8 cellular contexts compared by ENCODE assay signal in genomic region chr9:108565651-108566378, GRCh38.
DNase-seq lines count a peak whose midpoint lies in the region; ATAC-seq, FAIRE-seq and TF ChIP-seq lines count a peak whose summit lies in the region.

No MANE protein-coding gene starts in this region.

- no peak overlapping the region for H2AFZ ChIP-seq in neuronal stem cell (ENCODE audit: low read length)

- no peak overlapping the region for H2BK5ac ChIP-seq in neuronal stem cell (ENCODE audit: low read length)

- H3K23ac ChIP-seq in neuronal stem cell (ENCODE audit: low read depth, low read length, poor library complexity): no peak overlapping the region

- no peak overlapping the region for H3K4me3 Mint-ChIP-seq in activated CD4-positive, alpha-beta memory T cell treated with anti-CD3 and anti-CD28 coated beads, Interleukin-2, amount 10 ng/mL, durations not matched to agents 7 days and 5 days

- TF ChIP-seq POLR2A in GM12892 (IDR thresholded peaks at IDR 0.05; ENCODE audit: low read depth, low read length): no peak

- peak; percentile 68 for FAIRE-seq in GM12892 (lab: Jason Lieb, UNC)

- peaks cover 0 to 3% of the 10 kb centered on the region in 2 donors for H3K9me3 ChIP-seq in neuronal stem cell (replicated peaks in 1 of 2; ENCODE audit: control insufficient read depth in 2 of 2, insufficient read depth in 1 of 2, low read depth in 1 of 2, low read length in 2 of 2)

- DNase-seq in AG04449 (ENCODE audit: low read depth, low spot score): peak; percentile 45
- DNase-seq in GM12892 (ENCODE audit: insufficient read length): no peak
- peak; percentile 80 for DNase-seq in NCI-H146 (lab: John Stamatoyannopoulos, UW)
- peak; percentile 44 to 87 for DNase-seq in SW 1271 (lab: John Stamatoyannopoulos, UW)
- peak; percentile 89 for DNase-seq in fibroblast of the conjunctiva (ENCODE audit: low read depth)
- peak; percentile 75 for DNase-seq in neuronal stem cell (ENCODE audit: low spot score)
- DNase-seq in activated CD4-positive, alpha-beta memory T cell treated with anti-CD3 and anti-CD28 coated beads, Interleukin-2, amount 10 ng/mL, durations not matched to agents 7 days and 5 days: no peak

- peaks cover 0 to 2% of the 10 kb centered on the region in 2 donors for H3K4me1 ChIP-seq in neuronal stem cell (ENCODE audit: control insufficient read depth in 2 of 2, insufficient read depth in 1 of 2, low read depth in 1 of 2, low read length in 2 of 2)

- no peaks in the 10 kb centered on the region for H3K36me3 ChIP-seq in neuronal stem cell (replicated peaks in 1 of 2; ENCODE audit: control insufficient read depth in 2 of 2, insufficient read depth in 2 of 2, low read length in 2 of 2)

- H2BK120ac ChIP-seq in neuronal stem cell (ENCODE audit: low read depth, low read length): no peak overlapping the region

- no peak overlapping the region for H2AK5ac ChIP-seq in neuronal stem cell (ENCODE audit: low read depth, low read length)

- H3K14ac ChIP-seq in neuronal stem cell (ENCODE audit: low read length): no peak overlapping the region

- no peak overlapping the region for H3K4me2 ChIP-seq in neuronal stem cell (ENCODE audit: insufficient read depth, low read length, poor library complexity, severe bottlenecking)

- H3K4ac ChIP-seq in neuronal stem cell (ENCODE audit: low read length): no peak overlapping the region

- H2BK12ac ChIP-seq in neuronal stem cell (ENCODE audit: low read length): no peak overlapping the region

- no peak overlapping the region for H2BK15ac ChIP-seq in neuronal stem cell (ENCODE audit: low read length)

- no peaks in the 10 kb centered on the region for H3K27me3 ChIP-seq in neuronal stem cell (ENCODE audit: control insufficient read depth in 3 of 3, insufficient read depth in 3 of 3, low read depth in 1 of 3, low read length in 3 of 3)

- CTCF ChIA-PET in AG04449 (lab: Yijun Ruan, JAX): interaction anchor here (0.6 to 9.8 kb wide), 53 partner anchors 8 to 1428 kb away, joined by 3 to 52 read pairs (median 4); partner anchors contain the start of gene KLF4
- CTCF ChIA-PET in activated CD4-positive, alpha-beta memory T cell treated with anti-CD3 and anti-CD28 coated beads, Interleukin-2, amount 10 ng/mL, durations not matched to agents 7 days and 5 days (lab: Charles Lee): interaction anchor here (0.6 to 1.5 kb wide), 7 partner anchors 11 to 1466 kb away, joined by 3 to 4 read pairs (median 3); no protein-coding TSS in a partner anchor

- H3K9ac ChIP-seq in neuronal stem cell (ENCODE audit: low read depth, low read length, poor library complexity): no peak overlapping the region

- no peaks in the 10 kb centered on the region for H3K79me1 ChIP-seq in neuronal stem cell (ENCODE audit: low read depth, low read length)

- H4K91ac ChIP-seq in neuronal stem cell (ENCODE audit: low read depth, low read length, poor library complexity): no peak overlapping the region

- POLR2A ChIA-PET in AG04449 (lab: Yijun Ruan, JAX): no interaction called here
- POLR2A ChIA-PET in activated CD4-positive, alpha-beta memory T cell treated with anti-CD3 and anti-CD28 coated beads, Interleukin-2, amount 10 ng/mL, durations not matched to agents 7 days and 5 days (lab: Charles Lee): no interaction called here

- no peaks in the 10 kb centered on the region for H3K36me3 Mint-ChIP-seq in activated CD4-positive, alpha-beta memory T cell treated with anti-CD3 and anti-CD28 coated beads, Interleukin-2, amount 10 ng/mL, durations not matched to agents 7 days and 5 days (ENCODE audit: low read depth)

- H4K8ac ChIP-seq in neuronal stem cell (ENCODE audit: low read depth, low read length): no peak overlapping the region

- no peaks in the 10 kb centered on the region for H3K27me3 Mint-ChIP-seq in activated CD4-positive, alpha-beta memory T cell treated with anti-CD3 and anti-CD28 coated beads, Interleukin-2, amount 10 ng/mL, durations not matched to agents 7 days and 5 days

- H3K27ac Mint-ChIP-seq in activated CD4-positive, alpha-beta memory T cell treated with anti-CD3 and anti-CD28 coated beads, Interleukin-2, amount 10 ng/mL, durations not matched to agents 7 days and 5 days: no peak overlapping the region

- TF ChIP-seq CTCF in AG04449 (IDR thresholded peaks at IDR 0.05; ENCODE audit: insufficient read depth, low read length, missing control alignments): peak; percentile 70

- peak; percentile 71 for ATAC-seq in HG02852 (IDR thresholded peaks at IDR 0.05; ENCODE audit: unreplicated experiment)

- no peaks in the 10 kb centered on the region for H3K4me1 Mint-ChIP-seq in activated CD4-positive, alpha-beta memory T cell treated with anti-CD3 and anti-CD28 coated beads, Interleukin-2, amount 10 ng/mL, durations not matched to agents 7 days and 5 days

- WGBS in neuronal stem cell (ENCODE audit: extremely low coverage in 2 of 2, insufficient read length in 2 of 2, insufficient replicate concordance in 1 of 2), 2 donors: no CpG with 5 or more reads among the region's 2 CpGs

- no peak overlapping the region for H3K27ac ChIP-seq in neuronal stem cell (replicated peaks; ENCODE audit: low read length)

- no peak overlapping the region for H3K18ac ChIP-seq in neuronal stem cell (ENCODE audit: low read length)

- no peaks in the 10 kb centered on the region for H3K9me3 Mint-ChIP-seq in activated CD4-positive, alpha-beta memory T cell treated with anti-CD3 and anti-CD28 coated beads, Interleukin-2, amount 10 ng/mL, durations not matched to agents 7 days and 5 days

- H3K4me3 ChIP-seq in AG04449 (ENCODE audit: low read depth, low read length): no peak overlapping the region
- no peak overlapping the region for H3K4me3 ChIP-seq in neuronal stem cell (ENCODE audit: low read length in 2 of 2)

Comparison
In these comparisons a context has a peak if more than half of its experiments do, and no peak if none do; other contexts are left out.
1. DNase-seq: peak in AG04449 (single experiment), NCI-H146 (single experiment), SW 1271 (2 of 2), fibroblast of the conjunctiva (single experiment) and neuronal stem cell (single experiment); none in GM12892 (single experiment) and activated CD4-positive, alpha-beta memory T cell treated with anti-CD3 and anti-CD28 coated beads, Interleukin-2, amount 10 ng/mL, durations not matched to agents 7 days and 5 days (single experiment).